In genomic region chr13:106586764-106587163, GRCh38 we compare ENCODE assay signal across 26 cellular contexts.
"Had no signal": no experiment of that assay in that cellular context is flagged by ENCODE, and none has a peak within 500 bp of the region (broad histone marks: within the 10 kb centered on the region; RNA-seq: fewer than 3 reads in every experiment).

No MANE protein-coding gene starts in this region.

- H3K9me3 ChIP-seq: SK-N-SH had no signal

- H3K4me3 ChIP-seq: MG63, Peyer's patch, SJSA1 had no signal

- H3K36me3 ChIP-seq: MG63, Peyer's patch, SJSA1 had no signal

- DNase-seq: activated CD4-positive, alpha-beta T cell treated with anti-CD3 and anti-CD28 coated beads, Interleukin-2, amount 10 ng/mL, durations not matched to agents 24 days and 14 days; activated CD4-positive, alpha-beta T cell treated with anti-CD3 and anti-CD28 coated beads, Interleukin-2, amount 50 U/mL, for 4 hours; activated CD8-positive, alpha-beta memory T cell treated with anti-CD3 and anti-CD28 coated beads, Interleukin-2, amount 50 U/mL, for 4 hours; activated naive CD4-positive, alpha-beta T cell treated with anti-CD3 and anti-CD28 coated beads, Interleukin-2, amount 10 ng/mL, durations not matched to agents 7 days and 5 days; activated naive CD8-positive, alpha-beta T cell treated with anti-CD3 and anti-CD28 coated beads, Interleukin-2, amount 50 U/mL, for 24 hours; activated T-cell treated with anti-CD3 and anti-CD28 coated beads for 4 hours; activated T-cell treated with anti-CD3 and anti-CD28 coated beads, Interleukin-2, amount 50 U/mL, for 4 hours; anterior cingulate cortex; Kasumi-1; KG1; MG63; NCI-H1048; NCI-H1105 treated with DMSO at 0.1 percent for 48 hours; NCI-H1436; NCI-H1694; NCI-H1930; NCI-H2081 treated with DMSO at 0.1 percent for 48 hours; NCI-H226; NCI-H446 treated with DMSO at 0.1 percent for 48 hours; NCI-H524; PC-3; Peyer's patch; RPMI8226; SHP77 treated with DMSO at 0.1 percent for 48 hours; SK-N-SH had no signal

- H3K4me1 ChIP-seq: Peyer's patch had no signal

- ATAC-seq: activated naive CD8-positive, alpha-beta T cell treated with anti-CD3 and anti-CD28 coated beads, Interleukin-2, amount 50 U/mL, for 24 hours; activated T-cell treated with anti-CD3 and anti-CD28 coated beads, Interleukin-2, amount 50 U/mL, for 4 hours had no signal
